16 cellular contexts compared by ENCODE assay signal in genomic region chr11:106466441-106467190, GRCh38.
DNase-seq lines count a peak whose midpoint lies in the region; ATAC-seq, FAIRE-seq and TF ChIP-seq lines count a peak whose summit lies in the region.
"Had no signal": no experiment of that assay in that cellular context is flagged by ENCODE, and none has a peak within 500 bp of the region (broad histone marks: within the 10 kb centered on the region; RNA-seq: fewer than 3 reads in every experiment).

No MANE protein-coding gene starts in this region.

- H3K9me3 Mint-ChIP-seq in activated CD4-positive, alpha-beta T cell treated with anti-CD3 and anti-CD28 coated beads, Interleukin-2, amount 10 ng/mL, durations not matched to agents 7 days and 5 days, result no peaks in the 10 kb centered on the region

- H3K27ac Mint-ChIP-seq in activated CD4-positive, alpha-beta T cell treated with anti-CD3 and anti-CD28 coated beads, Interleukin-2, amount 10 ng/mL, durations not matched to agents 7 days and 5 days, result no peak overlapping the region
- no peak overlapping the region for H3K27ac Mint-ChIP-seq in T-helper 17 cell
- H3K27ac Mint-ChIP-seq: activated naive CD8-positive, alpha-beta T cell; memory B cell had no signal

- CTCF ChIA-PET in activated CD4-positive, alpha-beta T cell treated with anti-CD3 and anti-CD28 coated beads, Interleukin-2, amount 10 ng/mL, durations not matched to agents 7 days and 5 days (lab: Charles Lee), result no interaction called here

- FAIRE-seq in pancreas (lab: Jason Lieb, UNC), result no peak

- intact Hi-C loops in pancreas (cut with DNase I), result no loop called here

- no peak for TF ChIP-seq POLR2A in Peyer's patch (IDR thresholded peaks at IDR 0.05)

- H3K36me3 ChIP-seq in pancreas (no peaks in the 10 kb centered on the region), Peyer's patch (no peaks in the 10 kb centered on the region)
- H3K36me3 ChIP-seq: esophagus squamous epithelium had no signal

- no peak overlapping the region for H3K4me3 ChIP-seq in epithelial cell of proximal tubule (ENCODE audit: low read depth, low read length)
- no peak overlapping the region for H3K4me3 ChIP-seq in pancreas
- H3K4me3 ChIP-seq in Peyer's patch, result no peak overlapping the region
- H3K4me3 ChIP-seq: esophagus squamous epithelium, PC-9 had no signal

- H3K36me3 Mint-ChIP-seq in activated CD4-positive, alpha-beta T cell treated with anti-CD3 and anti-CD28 coated beads, Interleukin-2, amount 10 ng/mL, durations not matched to agents 7 days and 5 days (ENCODE audit: low read depth), result no peaks in the 10 kb centered on the region
- no peaks in the 10 kb centered on the region for H3K36me3 Mint-ChIP-seq in T-helper 17 cell (ENCODE audit: low read depth)
- H3K36me3 Mint-ChIP-seq: activated naive CD8-positive, alpha-beta T cell; memory B cell had no signal

- no peak overlapping the region for H3K4me3 Mint-ChIP-seq in activated CD4-positive, alpha-beta T cell treated with anti-CD3 and anti-CD28 coated beads, Interleukin-2, amount 10 ng/mL, durations not matched to agents 7 days and 5 days
- H3K4me3 Mint-ChIP-seq in T-helper 17 cell, result no peak overlapping the region
- H3K4me3 Mint-ChIP-seq: activated naive CD8-positive, alpha-beta T cell; memory B cell had no signal

- ATAC-seq in pancreas, result peak; percentile 55 to 77 (median 64)
- no peak for ATAC-seq in T-helper 17 cell

- 24% methylated on average over 7 of the region's 7 CpGs for WGBS in pancreas, 2 donors

- H3K9me3 ChIP-seq in pancreas (no peaks in the 10 kb centered on the region), Peyer's patch (no peaks in the 10 kb centered on the region), T-helper 17 cell (ENCODE audit: control insufficient read depth, low read length, poor library complexity, severe bottlenecking) (no peaks in the 10 kb centered on the region)
- H3K9me3 ChIP-seq: esophagus squamous epithelium had no signal

- DNase-seq in EL (peak; percentile 73), NCI-H82 treated with DMSO at 0.1 percent for 48 hours (lab: John Stamatoyannopoulos, UW; ENCODE audit: unreplicated experiment) (peak; percentile 71), epithelial cell of proximal tubule (ENCODE audit: low read depth) (peak; percentile 58), pancreas (peak in 1 of 6 donors; percentile 6), Peyer's patch (no peak), T-helper 17 cell (no peak), RKO (ENCODE audit: low spot score) (no peak)
- DNase-seq in activated CD4-positive, alpha-beta T cell treated with anti-CD3 and anti-CD28 coated beads, Interleukin-2, amount 10 ng/mL, durations not matched to agents 7 days and 5 days, result no peak
- DNase-seq: activated CD4-positive, alpha-beta T cell treated with anti-CD3 and anti-CD28 coated beads for 1 hour; esophagus squamous epithelium; GOT3; NCI-H1694; PC-9; stimulated activated naive CD4-positive, alpha-beta T cell had no signal

- no peaks in the 10 kb centered on the region for H3K27me3 Mint-ChIP-seq in activated CD4-positive, alpha-beta T cell treated with anti-CD3 and anti-CD28 coated beads, Interleukin-2, amount 10 ng/mL, durations not matched to agents 7 days and 5 days
- no peaks in the 10 kb centered on the region for H3K27me3 Mint-ChIP-seq in T-helper 17 cell
- H3K27me3 Mint-ChIP-seq: memory B cell had no signal

- H3K27me3 ChIP-seq in pancreas, result no peaks in the 10 kb centered on the region
- no peaks in the 10 kb centered on the region for H3K27me3 ChIP-seq in Peyer's patch

- POLR2A ChIA-PET in activated CD4-positive, alpha-beta T cell treated with anti-CD3 and anti-CD28 coated beads, Interleukin-2, amount 10 ng/mL, durations not matched to agents 7 days and 5 days (lab: Charles Lee), result no interaction called here

- H3K4me1 ChIP-seq in pancreas (peaks cover 35 to 49% (median 40%) of the 10 kb centered on the region in 3 donors), Peyer's patch (peaks cover 0 to 29% (median 0%) of the 10 kb centered on the region in 4 donors)
- H3K4me1 ChIP-seq: esophagus squamous epithelium had no signal

- peak overlapping the region in 3 of 4 donors; percentile 10 to 66 (median 65) for H3K27ac ChIP-seq in pancreas
- H3K27ac ChIP-seq in Peyer's patch, result peak overlapping the region in 1 of 4 donors; percentile 14
- H3K27ac ChIP-seq: esophagus squamous epithelium, PC-9 had no signal

- TF ChIP-seq CTCF in epithelial cell of proximal tubule (conservative IDR thresholded peaks at IDR 0.05; ENCODE audit: low read depth, low read length), result no peak
- TF ChIP-seq CTCF in pancreas (IDR thresholded peaks at IDR 0.05), result no peak
- TF ChIP-seq CTCF in Peyer's patch (IDR thresholded peaks at IDR 0.05), result no peak

- no peaks in the 10 kb centered on the region for H3K4me1 Mint-ChIP-seq in activated CD4-positive, alpha-beta T cell treated with anti-CD3 and anti-CD28 coated beads, Interleukin-2, amount 10 ng/mL, durations not matched to agents 7 days and 5 days
- no peaks in the 10 kb centered on the region for H3K4me1 Mint-ChIP-seq in T-helper 17 cell
- H3K4me1 Mint-ChIP-seq: memory B cell had no signal

Comparison
In these comparisons a context has a peak if more than half of its experiments do, and no peak if none do; other contexts are left out.
1. DNase-seq: peak in EL (single experiment), NCI-H82 treated with DMSO at 0.1 percent for 48 hours (single experiment) and epithelial cell of proximal tubule (single experiment); none in Peyer's patch (0 of 3), activated CD4-positive, alpha-beta T cell treated with anti-CD3 and anti-CD28 coated beads, Interleukin-2, amount 10 ng/mL, durations not matched to agents 7 days and 5 days (single experiment), T-helper 17 cell (0 of 3) and RKO (single experiment).